12 cellular contexts compared by ENCODE assay signal in the genomic region with DNA sequence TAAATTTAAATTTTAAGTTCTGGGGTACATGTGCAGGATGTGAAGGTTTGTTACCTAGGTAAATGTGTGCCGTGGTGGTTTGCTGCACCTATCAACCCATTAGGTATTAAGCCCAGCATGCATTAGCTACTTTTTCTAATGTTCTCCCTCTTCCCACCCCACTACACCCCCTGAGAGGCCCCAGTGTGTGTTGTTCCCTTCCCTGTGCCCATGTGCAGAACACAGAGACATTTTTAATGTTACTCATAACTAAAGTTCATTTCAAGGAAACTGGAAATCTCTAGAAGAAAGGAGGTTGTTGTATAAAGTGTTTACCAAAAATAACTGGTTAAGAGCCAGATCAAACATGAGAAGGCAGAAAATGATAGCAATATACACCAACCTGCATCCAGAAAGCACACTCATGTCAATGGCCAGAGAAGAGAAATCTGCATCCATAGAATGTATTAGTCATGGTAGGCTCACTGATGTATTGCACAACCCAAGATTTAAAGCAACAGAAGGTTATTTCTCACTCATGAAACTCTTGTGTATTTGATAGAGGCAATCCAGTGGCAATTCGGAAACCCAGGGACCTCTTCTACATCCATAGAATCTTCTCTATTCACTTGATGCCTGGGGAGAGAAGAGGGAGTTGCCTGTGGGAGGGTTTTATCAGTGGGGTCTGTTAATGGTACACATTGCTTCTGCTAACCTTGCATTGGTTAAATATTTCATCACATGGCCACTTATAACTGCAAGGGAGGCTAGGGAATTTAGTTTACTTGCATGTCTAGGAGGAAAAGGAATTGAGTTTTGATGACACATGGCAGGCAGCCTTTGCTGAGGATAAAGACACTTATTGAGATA.
DNase-seq lines count a peak whose midpoint lies in the region; ATAC-seq, FAIRE-seq and TF ChIP-seq lines count a peak whose summit lies in the region.
"Had no signal": no experiment of that assay in that cellular context is flagged by ENCODE, and none has a peak within 500 bp of the region (broad histone marks: within the 10 kb centered on the region; RNA-seq: fewer than 3 reads in every experiment).

No MANE protein-coding gene starts in this region.

- TF ChIP-seq POLR2A in GM12892 (IDR thresholded peaks at IDR 0.05; ENCODE audit: low read depth, low read length): no peak
- TF ChIP-seq POLR2A in vagina (IDR thresholded peaks at IDR 0.05): no peak

- H3K4me3 ChIP-seq in SJSA1 (no peak overlapping the region), vagina (no peak overlapping the region)
- H3K4me3 ChIP-seq: gastrocnemius medialis had no signal

- no peak for TF ChIP-seq CTCF in vagina (IDR thresholded peaks at IDR 0.05)

- peaks cover 41% of the 10 kb centered on the region for H3K4me1 ChIP-seq in SJSA1 (replicated peaks)
- H3K4me1 ChIP-seq in vagina: peaks cover 9% of the 10 kb centered on the region
- H3K4me1 ChIP-seq: gastrocnemius medialis had no signal

- DNase-seq in SKM-1 treated with dmso at 0.1 percent for 144 hours (lab: John Stamatoyannopoulos, UW; ENCODE audit: unreplicated experiment): peak; percentile 3
- DNase-seq in SKM-1 (lab: John Stamatoyannopoulos, UW; ENCODE audit: unreplicated experiment): no peak
- DNase-seq in SJSA1 (ENCODE audit: low read depth in 1 of 2, low spot score in 2 of 2): peak in 1 of 2 experiments; percentile 39
- peak; percentile 78 for DNase-seq in fibroblast of the conjunctiva (ENCODE audit: low read depth)
- DNase-seq in GM12892 (ENCODE audit: insufficient read length): no peak
- no peak for DNase-seq in activated CD4-positive, alpha-beta T cell treated with anti-CD3 and anti-CD28 coated beads, Interleukin-2, amount 50 U/mL, for 48 hours
- DNase-seq in vagina (ENCODE audit: extremely low spot score in 2 of 2): no peak
- DNase-seq: activated CD8-positive, alpha-beta memory T cell treated with anti-CD3 and anti-CD28 coated beads, Interleukin-2, amount 50 U/mL, for 48 hours; AML-193; gastrocnemius medialis; NCI-H345 had no signal

- no peaks in the 10 kb centered on the region for H3K36me3 ChIP-seq in SJSA1
- H3K36me3 ChIP-seq in vagina: no peaks in the 10 kb centered on the region
- H3K36me3 ChIP-seq: gastrocnemius medialis had no signal

- ATAC-seq in HG03159 (IDR thresholded peaks at IDR 0.05; ENCODE audit: unreplicated experiment): no peak
- ATAC-seq: gastrocnemius medialis had no signal

- intact Hi-C loops in vagina (cut with DNase I): no loop called here

- H3K27ac ChIP-seq in SJSA1 (peak overlapping the region; percentile 83), vagina (no peak overlapping the region)
- H3K27ac ChIP-seq: gastrocnemius medialis had no signal

- FAIRE-seq in GM12892 (lab: Jason Lieb, UNC): no peak

- no peaks in the 10 kb centered on the region for H3K9me3 ChIP-seq in SJSA1 (replicated peaks)
- H3K9me3 ChIP-seq in vagina: no peaks in the 10 kb centered on the region
- H3K9me3 ChIP-seq: gastrocnemius medialis had no signal

- no peaks in the 10 kb centered on the region for H3K27me3 ChIP-seq in SJSA1 (replicated peaks)
- no peaks in the 10 kb centered on the region for H3K27me3 ChIP-seq in vagina
- H3K27me3 ChIP-seq: gastrocnemius medialis had no signal

Comparison
In these comparisons a context has a peak if more than half of its experiments do, and no peak if none do; other contexts are left out.
1. DNase-seq: peak in SKM-1 treated with dmso at 0.1 percent for 144 hours (single experiment) and fibroblast of the conjunctiva (single experiment); none in SKM-1 (single experiment), GM12892 (single experiment), activated CD4-positive, alpha-beta T cell treated with anti-CD3 and anti-CD28 coated beads, Interleukin-2, amount 50 U/mL, for 48 hours (0 of 2) and vagina (0 of 2).